8 cellular contexts compared by ENCODE assay signal in the genomic region with DNA sequence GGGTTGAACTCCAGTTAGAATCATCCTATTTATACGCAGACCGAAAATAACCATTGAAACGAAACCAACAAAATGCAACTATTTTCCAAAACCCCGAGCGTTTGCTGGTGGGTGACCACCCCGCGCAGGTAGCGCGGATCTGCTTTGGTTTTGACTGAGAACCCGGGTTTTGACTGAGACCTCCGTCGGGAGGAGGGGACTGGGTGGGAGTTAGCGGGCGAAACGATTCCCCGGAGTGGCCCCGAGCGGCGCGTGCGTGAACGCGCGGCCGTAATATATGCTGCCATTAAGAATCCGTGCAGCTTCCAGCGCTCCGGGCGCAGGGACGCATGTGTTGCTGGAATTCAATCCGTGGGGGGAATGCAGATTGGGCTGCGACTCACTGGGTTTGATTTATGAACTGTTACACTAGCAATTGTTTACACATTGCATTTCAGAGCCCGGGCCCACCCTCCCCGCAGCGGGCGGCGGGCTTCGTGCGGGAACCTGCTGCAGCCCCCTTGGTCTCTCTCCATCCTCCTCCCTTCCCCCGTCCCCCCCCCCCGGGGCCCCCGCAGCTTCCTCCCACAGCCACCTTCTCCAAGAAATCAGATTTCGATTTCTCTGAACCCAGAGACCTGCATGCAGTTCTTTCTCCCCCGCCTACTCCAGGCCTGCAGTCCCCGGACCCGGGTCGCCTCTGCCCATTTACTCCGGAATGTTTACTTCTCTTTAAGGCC. TPM values are rescaled to one million over a fixed set of nuclear protein-coding genes. Genes with fewer than 3 reads are reported as not detected.
DNase-seq lines count a peak whose midpoint lies in the region; ATAC-seq and TF ChIP-seq lines count a peak whose summit lies in the region.

No MANE protein-coding gene starts in this region.

- H3K9me3 ChIP-seq in prostate gland = no peaks in the 10 kb centered on the region

- H3K4me1 Mint-ChIP-seq in CD14-positive monocyte (peaks cover 68% of the 10 kb centered on the region), WTC11 (peaks cover 79% of the 10 kb centered on the region)

- POLR2A ChIA-PET in WTC11 (lab: Charles Lee) = interaction anchor here (0.6 kb wide), 1 partner anchor 105 kb away, joined by 3 read pairs; no protein-coding TSS in a partner anchor

- DNase-seq in CD14-positive monocyte (ENCODE audit: low spot score) (no peak), HL-60 (ENCODE audit: low read depth in 1 of 2, low spot score in 1 of 2) (no peak), WTC11 (ENCODE audit: low spot score) (peak; percentile 38), glomerular visceral epithelial cell (ENCODE audit: extremely low spot score) (peak; percentile 49), prostate gland (ENCODE audit: low spot score) (no peak)
- no peak for DNase-seq in stimulated activated CD4-positive, alpha-beta T cell treated with anti-CD3 and anti-CD28 coated beads, Interleukin-4, amount 100 ng/mL, for 24 hours

- 4% methylated on average over 48 of the region's 48 CpGs for WGBS in prostate gland

- intact Hi-C loops in CD14-positive monocyte (cut with micrococcal nuclease) (no loop called here), prostate gland (cut with DNase I) (loop anchor here (10.0 kb wide), 1 partner anchor 852 kb away; no protein-coding TSS in a partner anchor)

- peak overlapping the region; percentile 98 for H3K4me3 Mint-ChIP-seq in CD14-positive monocyte
- peak overlapping the region; percentile 82 for H3K4me3 Mint-ChIP-seq in WTC11

- TF ChIP-seq POLR2A in prostate gland (IDR thresholded peaks at IDR 0.05) = no peak

- H3K36me3 Mint-ChIP-seq in CD14-positive monocyte (peaks cover 19 to 48% of the 10 kb centered on the region in 2 donors), WTC11 (no peaks in the 10 kb centered on the region)

- H3K36me3 ChIP-seq in prostate gland = no peaks in the 10 kb centered on the region

- H3K4me1 ChIP-seq in prostate gland (replicated peaks) = no peaks in the 10 kb centered on the region

- peak overlapping the region; percentile 76 to 88 (median 79) for H3K27ac Mint-ChIP-seq in CD14-positive monocyte
- H3K27ac Mint-ChIP-seq in WTC11 = no peak overlapping the region

- peak overlapping the region; percentile 66 for H3K4me3 ChIP-seq in HL-60 (replicated peaks; ENCODE audit: insufficient read depth, low read length)
- peak overlapping the region; percentile 17 to 22 for H3K4me3 ChIP-seq in prostate gland

- ATAC-seq in WTC11 = no peak
- ATAC-seq in GM21825 (IDR thresholded peaks at IDR 0.05; ENCODE audit: unreplicated experiment) = no peak
- no peak for ATAC-seq in HG02981 (IDR thresholded peaks at IDR 0.05; ENCODE audit: unreplicated experiment)

- TF ChIP-seq CTCF in CD14-positive monocyte (IDR thresholded peaks at IDR 0.05) = no peak
- TF ChIP-seq CTCF in HL-60 (IDR thresholded peaks at IDR 0.05; ENCODE audit: insufficient read depth, low read length) = no peak
- TF ChIP-seq CTCF in WTC11 (IDR thresholded peaks at IDR 0.05) = no peak
- no peak for TF ChIP-seq CTCF in prostate gland (IDR thresholded peaks at IDR 0.05)

- H3K9me3 Mint-ChIP-seq in CD14-positive monocyte = peaks cover 19 to 79% (median 56%) of the 10 kb centered on the region in 7 donors
- no peaks in the 10 kb centered on the region for H3K9me3 Mint-ChIP-seq in WTC11

- no peak overlapping the region for H3K27ac ChIP-seq in HL-60 (replicated peaks)
- H3K27ac ChIP-seq in prostate gland = no peak overlapping the region

- H3K27me3 ChIP-seq in HL-60 (ENCODE audit: insufficient read depth, poor library complexity, severe bottlenecking) = peaks cover 44% of the 10 kb centered on the region
- H3K27me3 ChIP-seq in prostate gland (replicated peaks; ENCODE audit: insufficient read depth) = peaks cover 71% of the 10 kb centered on the region

- CTCF ChIA-PET in WTC11 (lab: Charles Lee) = interaction anchor here (1.1 to 2.4 kb wide), 2 partner anchors 11 to 40 kb away, joined by 3 to 18 read pairs; a partner anchor contains a TSS

- H3K27me3 Mint-ChIP-seq in CD14-positive monocyte (ENCODE audit: low read depth in 3 of 3) (peaks cover 89 to 99% (median 95%) of the 10 kb centered on the region in 3 donors), WTC11 (ENCODE audit: low read depth) (peaks cover 100% of the 10 kb centered on the region)

TF ChIP-seq in WTC11, 78 proteins besides CTCF, POLR2A, EP300 and RAD21:
- TF ChIP-seq, protein P1, sequence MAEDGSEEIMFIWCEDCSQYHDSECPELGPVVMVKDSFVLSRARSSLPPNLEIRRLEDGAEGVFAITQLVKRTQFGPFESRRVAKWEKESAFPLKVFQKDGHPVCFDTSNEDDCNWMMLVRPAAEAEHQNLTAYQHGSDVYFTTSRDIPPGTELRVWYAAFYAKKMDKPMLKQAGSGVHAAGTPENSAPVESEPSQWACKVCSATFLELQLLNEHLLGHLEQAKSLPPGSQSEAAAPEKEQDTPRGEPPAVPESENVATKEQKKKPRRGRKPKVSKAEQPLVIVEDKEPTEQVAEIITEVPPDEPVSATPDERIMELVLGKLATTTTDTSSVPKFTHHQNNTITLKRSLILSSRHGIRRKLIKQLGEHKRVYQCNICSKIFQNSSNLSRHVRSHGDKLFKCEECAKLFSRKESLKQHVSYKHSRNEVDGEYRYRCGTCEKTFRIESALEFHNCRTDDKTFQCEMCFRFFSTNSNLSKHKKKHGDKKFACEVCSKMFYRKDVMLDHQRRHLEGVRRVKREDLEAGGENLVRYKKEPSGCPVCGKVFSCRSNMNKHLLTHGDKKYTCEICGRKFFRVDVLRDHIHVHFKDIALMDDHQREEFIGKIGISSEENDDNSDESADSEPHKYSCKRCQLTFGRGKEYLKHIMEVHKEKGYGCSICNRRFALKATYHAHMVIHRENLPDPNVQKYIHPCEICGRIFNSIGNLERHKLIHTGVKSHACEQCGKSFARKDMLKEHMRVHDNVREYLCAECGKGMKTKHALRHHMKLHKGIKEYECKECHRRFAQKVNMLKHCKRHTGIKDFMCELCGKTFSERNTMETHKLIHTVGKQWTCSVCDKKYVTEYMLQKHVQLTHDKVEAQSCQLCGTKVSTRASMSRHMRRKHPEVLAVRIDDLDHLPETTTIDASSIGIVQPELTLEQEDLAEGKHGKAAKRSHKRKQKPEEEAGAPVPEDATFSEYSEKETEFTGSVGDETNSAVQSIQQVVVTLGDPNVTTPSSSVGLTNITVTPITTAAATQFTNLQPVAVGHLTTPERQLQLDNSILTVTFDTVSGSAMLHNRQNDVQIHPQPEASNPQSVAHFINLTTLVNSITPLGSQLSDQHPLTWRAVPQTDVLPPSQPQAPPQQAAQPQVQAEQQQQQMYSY (CRISPR knock-in tag; IDR thresholded peaks at IDR 0.05) = 0 out of 2 replicates have a peak, but pooled peaks have one; percentile 33
- TF ChIP-seq SP1 (CRISPR knock-in tag; conservative IDR thresholded peaks at IDR 0.05) = no peak

RNA-seq across cellular contexts. Expression of a gene that starts 9.9 kb away (rescaled TPM):
- polyA plus RNA-seq in CD14-positive monocyte = not detected
- 0.21 to 0.66 TPM (median 0.50 TPM) in 3 replicates for total RNA-seq in WTC11 (2021)
- 1 to 10 TPM; 1.1 TPM for total RNA-seq in prostate gland

Comparison
In these comparisons a context has a peak if more than half of its experiments do, and no peak if none do; other contexts are left out.
1. DNase-seq: peak in WTC11 (single experiment) and glomerular visceral epithelial cell (single experiment); none in CD14-positive monocyte (single experiment), HL-60 (0 of 2), prostate gland (single experiment) and stimulated activated CD4-positive, alpha-beta T cell treated with anti-CD3 and anti-CD28 coated beads, Interleukin-4, amount 100 ng/mL, for 24 hours (single experiment).